23 cellular contexts compared by ENCODE assay signal in genomic region chr1:93827633-93828436, GRCh38. TPM values are rescaled to one million over a fixed set of nuclear protein-coding genes. Genes with fewer than 3 reads are reported as not detected.
DNase-seq lines count a peak whose midpoint lies in the region; ATAC-seq and TF ChIP-seq lines count a peak whose summit lies in the region.
"Had no signal": no experiment of that assay in that cellular context is flagged by ENCODE, and none has a peak within 500 bp of the region (broad histone marks: within the 10 kb centered on the region; RNA-seq: fewer than 3 reads in every experiment).

No MANE protein-coding gene starts in this region.

- H3K9ac ChIP-seq in HCT116 (ENCODE audit: low read length) (no peak overlapping the region), SK-N-SH (no peak overlapping the region)
- H3K9ac ChIP-seq: KMS-11, parathyroid adenoma had no signal

- peak overlapping the region; percentile 39 for H3K4me2 ChIP-seq in HCT116 (ENCODE audit: low read length)
- peak overlapping the region; percentile 38; the same call in 1 of the 2 replicates for H3K4me2 ChIP-seq in SK-N-SH
- H3K4me2 ChIP-seq: KMS-11 had no signal

- H3K27me3 ChIP-seq in HCT116 (ENCODE audit: insufficient read depth, low read length) (no peaks in the 10 kb centered on the region), SK-N-SH (ENCODE audit: insufficient read depth) (no peaks in the 10 kb centered on the region), tibial nerve (no peaks in the 10 kb centered on the region), prostate gland (replicated peaks; ENCODE audit: insufficient read depth) (no peaks in the 10 kb centered on the region)
- H3K27me3 ChIP-seq: adrenal gland, upper lobe of left lung had no signal

- H3K36me3 ChIP-seq in HCT116 (ENCODE audit: control insufficient read depth in 1 of 2, insufficient read depth in 2 of 2, low read length in 2 of 2), result no peaks in the 10 kb centered on the region
- H3K36me3 ChIP-seq in SK-N-SH (replicated peaks in 1 of 2; ENCODE audit: control insufficient read depth in 1 of 2, insufficient read depth in 2 of 2, low read length in 1 of 2), result peaks cover 0 to 2% of the 10 kb centered on the region in 2 experiments
- no peaks in the 10 kb centered on the region for H3K36me3 ChIP-seq in tibial nerve
- H3K36me3 ChIP-seq in prostate gland, result no peaks in the 10 kb centered on the region
- H3K36me3 ChIP-seq: adrenal gland, upper lobe of left lung had no signal

- no peaks in the 10 kb centered on the region for H3F3A ChIP-seq in SK-N-SH (replicated peaks; ENCODE audit: insufficient read depth)

- H2AFZ ChIP-seq in HCT116 (ENCODE audit: low read depth, low read length, poor library complexity, severe bottlenecking) (no peak overlapping the region), SK-N-SH (ENCODE audit: low read depth) (no peak overlapping the region)
- H2AFZ ChIP-seq: parathyroid adenoma had no signal

- no peak for TF ChIP-seq CTCF in HCT116 (IDR thresholded peaks at IDR 0.05 in 2 of 3, conservative IDR thresholded peaks at IDR 0.05 in 1 of 3; ENCODE audit: borderline replicate concordance in 1 of 3, insufficient read depth in 1 of 3, low read depth in 2 of 3, low read length in 2 of 3)
- no peak for TF ChIP-seq CTCF in SK-N-SH (IDR thresholded peaks at IDR 0.05)
- TF ChIP-seq CTCF in osteocyte (IDR thresholded peaks at IDR 0.05), result no peak
- TF ChIP-seq CTCF in tibial nerve (IDR thresholded peaks at IDR 0.05), result no peak
- TF ChIP-seq CTCF in endothelial cell (IDR thresholded peaks at IDR 0.05; ENCODE audit: unreplicated experiment), result no peak
- TF ChIP-seq CTCF in prostate gland (IDR thresholded peaks at IDR 0.05), result no peak

- peaks cover 27% of the 10 kb centered on the region for H3K4me1 Mint-ChIP-seq in osteocyte (ENCODE audit: unreplicated experiment)
- no peaks in the 10 kb centered on the region for H3K4me1 Mint-ChIP-seq in stimulated activated memory B cell treated with anti-CD40 and anti-IgM and Interleukin-4, amounts not matched to agents 10 μg/mL and 1 μg/mL and 100 μg/mL, for 72 hours
- peaks cover 16% of the 10 kb centered on the region for H3K4me1 Mint-ChIP-seq in endothelial cell (ENCODE audit: unreplicated experiment)

- no peak overlapping the region for H3K4me3 ChIP-seq in HCT116 (replicated peaks in 1 of 2; ENCODE audit: low read depth in 1 of 2, low read length in 2 of 2)
- H3K4me3 ChIP-seq in SK-N-SH (ENCODE audit: low read depth in 2 of 2, low read length in 1 of 2), result no peak overlapping the region
- H3K4me3 ChIP-seq in tibial nerve, result no peak overlapping the region
- H3K4me3 ChIP-seq in prostate gland, result no peak overlapping the region
- H3K4me3 ChIP-seq: adrenal gland, upper lobe of left lung had no signal

- 0 out of 4 replicates have a peak, but pooled peaks cover 0 to under 1% of the 10 kb centered on the region in 2 experiments for H3K9me3 ChIP-seq in HCT116 (ENCODE audit: control insufficient read depth in 1 of 2, insufficient read depth in 1 of 2, low read depth in 1 of 2, low read length in 2 of 2)
- 0 out of 2 replicates have a peak, but pooled peaks cover 3% of the 10 kb centered on the region for H3K9me3 ChIP-seq in SK-N-SH
- no peaks in the 10 kb centered on the region for H3K9me3 ChIP-seq in tibial nerve
- H3K9me3 ChIP-seq in prostate gland, result no peaks in the 10 kb centered on the region
- H3K9me3 ChIP-seq: adrenal gland had no signal

- H3K36me3 Mint-ChIP-seq in osteocyte (ENCODE audit: unreplicated experiment), result peaks cover 1% of the 10 kb centered on the region
- peaks cover 19% of the 10 kb centered on the region for H3K36me3 Mint-ChIP-seq in stimulated activated memory B cell treated with anti-CD40 and anti-IgM and Interleukin-4, amounts not matched to agents 10 μg/mL and 1 μg/mL and 100 μg/mL, for 72 hours
- H3K36me3 Mint-ChIP-seq in endothelial cell (ENCODE audit: low read depth, unreplicated experiment), result peaks cover 44% of the 10 kb centered on the region

- no peaks in the 10 kb centered on the region for H3K9me2 ChIP-seq in HCT116 (ENCODE audit: insufficient read depth)
- no peaks in the 10 kb centered on the region for H3K9me2 ChIP-seq in SK-N-SH

- H3K9me3 Mint-ChIP-seq in osteocyte (ENCODE audit: unreplicated experiment) (peaks cover 17% of the 10 kb centered on the region), endothelial cell (ENCODE audit: unreplicated experiment) (peaks cover 11% of the 10 kb centered on the region)
- H3K9me3 Mint-ChIP-seq in stimulated activated memory B cell treated with anti-CD40 and anti-IgM and Interleukin-4, amounts not matched to agents 10 μg/mL and 1 μg/mL and 100 μg/mL, for 72 hours, result peaks cover 5% of the 10 kb centered on the region

- POLR2A ChIA-PET in HCT116 (lab: Charles Lee), result no interaction called here
- POLR2A ChIA-PET in SK-N-SH (lab: Yijun Ruan, JAX), result interaction anchor here (0.9 to 1.3 kb wide), 3 partner anchors 11 to 19 kb away, joined by 3 to 6 read pairs (median 4); no protein-coding TSS in a partner anchor

- intact Hi-C loops in HCT116 (cut with micrococcal nuclease), result no loop called here
- intact Hi-C loops in prostate gland (cut with DNase I), result no loop called here

- TF ChIP-seq EP300 in SK-N-SH (IDR thresholded peaks at IDR 0.05; ENCODE audit: borderline replicate concordance in 1 of 2, low read depth in 1 of 2, low read length in 1 of 2), result no peak
- TF ChIP-seq EP300 in tibial nerve (IDR thresholded peaks at IDR 0.05), result no peak

- H4K20me1 ChIP-seq in HCT116 (ENCODE audit: insufficient read depth) (no peaks in the 10 kb centered on the region), SK-N-SH (ENCODE audit: insufficient read depth) (no peaks in the 10 kb centered on the region)

- no TSS peak for BruUV-seq in HCT116 (replicated peaks; lab: Mats Ljungman, UMichigan)

- RAD21 ChIA-PET in HCT116 (lab: Charles Lee; ENCODE audit: low non-redundant PET in 1 of 2, low total read pairs in 2 of 2, uncharacterized antibody in 2 of 2, unreplicated experiment in 2 of 2), result no interaction called here

- DNase-seq in HCT116 (ENCODE audit: low read depth, low spot score), result no peak
- DNase-seq in SK-N-SH, result no peak
- peak; percentile 40 for DNase-seq in fibroblast of peridontal ligament (ENCODE audit: extremely low read depth)
- no peak for DNase-seq in osteocyte (ENCODE audit: extremely low spot score, unreplicated experiment)
- no peak for DNase-seq in tibial nerve (ENCODE audit: low spot score in 2 of 2)
- no peak for DNase-seq in endothelial cell (ENCODE audit: low spot score)
- DNase-seq in prostate gland (ENCODE audit: low spot score), result no peak
- DNase-seq: activated CD4-positive, CD25-positive, alpha-beta regulatory T cell; activated CD8-positive, alpha-beta memory T cell treated with anti-CD3 and anti-CD28 coated beads for 24 hours; adrenal gland; cerebellar nuclear complex; DMS79; hippocampal formation; left colon; NCI-H1105 treated with DMSO at 0.1 percent for 48 hours; NCI-H774; RPMI8226; stimulated activated naive CD4-positive, alpha-beta T cell; T-helper 17 cell; upper lobe of left lung had no signal

- CTCF ChIA-PET in HCT116 (lab: Charles Lee) (interaction anchor here (0.9 to 1.2 kb wide), 3 partner anchors 14 to 198 kb away, joined by 3 to 6 read pairs (median 3); no protein-coding TSS in a partner anchor), SK-N-SH (lab: Yijun Ruan, JAX) (interaction anchor here (0.8 to 8.8 kb wide), 9 partner anchors 12 to 523 kb away, joined by 3 to 69 read pairs (median 9); partner anchors contain the start of gene GCLM)

- H3K4me1 ChIP-seq in HCT116 (ENCODE audit: control insufficient read depth in 1 of 2, insufficient read depth in 2 of 2, low read length in 2 of 2) (peaks cover 0 to 26% of the 10 kb centered on the region in 2 experiments), SK-N-SH (ENCODE audit: control insufficient read depth in 1 of 2, insufficient read depth in 2 of 2, low read depth in 1 of 2, low read length in 1 of 2) (peaks cover 7 to 51% of the 10 kb centered on the region in 2 experiments; a peak in 3 of 4 replicates), tibial nerve (no peaks in the 10 kb centered on the region), prostate gland (replicated peaks) (no peaks in the 10 kb centered on the region)
- H3K4me1 ChIP-seq: adrenal gland, parathyroid adenoma, upper lobe of left lung had no signal

- TF ChIP-seq POLR2A in HCT116 (IDR thresholded peaks at IDR 0.05; ENCODE audit: borderline replicate concordance, extremely low read depth, insufficient read depth, insufficient read length) (no peak), tibial nerve (IDR thresholded peaks at IDR 0.05) (no peak), prostate gland (IDR thresholded peaks at IDR 0.05) (no peak)

- ATAC-seq in HCT116, result peak; percentile 63
- no peak for ATAC-seq in stimulated activated memory B cell treated with anti-CD40 and anti-IgM and Interleukin-4, amounts not matched to agents 10 μg/mL and 1 μg/mL and 100 μg/mL, for 72 hours
- ATAC-seq: left colon, T-helper 17 cell had no signal

- TF ChIP-seq RAD21 in HCT116 (IDR thresholded peaks at IDR 0.05; ENCODE audit: low read depth) (no peak), SK-N-SH (IDR thresholded peaks at IDR 0.05; ENCODE audit: low read length) (no peak)

- 79% methylated on average over 3 of the region's 3 CpGs for WGBS in SK-N-SH (ENCODE audit: low lambda C conversion rate)
- 79 to 82% methylated on average over 3 of the region's 3 CpGs for WGBS in tibial nerve, 2 donors
- 93% methylated on average over 3 of the region's 3 CpGs for WGBS in prostate gland

- H3K27ac Mint-ChIP-seq in osteocyte (ENCODE audit: unreplicated experiment) (peak overlapping the region; percentile 42), endothelial cell (ENCODE audit: unreplicated experiment) (no peak overlapping the region)
- no peak overlapping the region for H3K27ac Mint-ChIP-seq in stimulated activated memory B cell treated with anti-CD40 and anti-IgM and Interleukin-4, amounts not matched to agents 10 μg/mL and 1 μg/mL and 100 μg/mL, for 72 hours
- H3K27ac Mint-ChIP-seq: T-helper 17 cell had no signal

- H3K4me3 Mint-ChIP-seq in osteocyte (ENCODE audit: unreplicated experiment), result no peak overlapping the region
- H3K4me3 Mint-ChIP-seq in stimulated activated memory B cell treated with anti-CD40 and anti-IgM and Interleukin-4, amounts not matched to agents 10 μg/mL and 1 μg/mL and 100 μg/mL, for 72 hours, result no peak overlapping the region
- no peak overlapping the region for H3K4me3 Mint-ChIP-seq in endothelial cell (ENCODE audit: unreplicated experiment)
- H3K4me3 Mint-ChIP-seq: T-helper 17 cell had no signal

- H3K27me3 Mint-ChIP-seq in osteocyte (ENCODE audit: unreplicated experiment) (no peaks in the 10 kb centered on the region), endothelial cell (ENCODE audit: unreplicated experiment) (peaks cover 12% of the 10 kb centered on the region)
- no peaks in the 10 kb centered on the region for H3K27me3 Mint-ChIP-seq in stimulated activated memory B cell treated with anti-CD40 and anti-IgM and Interleukin-4, amounts not matched to agents 10 μg/mL and 1 μg/mL and 100 μg/mL, for 72 hours

- H3K27ac ChIP-seq in HCT116 (ENCODE audit: low read depth, low read length) (no peak overlapping the region), SK-N-SH (ENCODE audit: low read depth in 2 of 2, low read length in 1 of 2) (peak overlapping the region; percentile 60 to 96), tibial nerve (no peak overlapping the region), prostate gland (no peak overlapping the region)
- H3K27ac ChIP-seq: adrenal gland, KMS-11, parathyroid adenoma, upper lobe of left lung had no signal

- H3K79me2 ChIP-seq in HCT116 (ENCODE audit: insufficient read depth, low read length), result no peaks in the 10 kb centered on the region
- no peaks in the 10 kb centered on the region for H3K79me2 ChIP-seq in SK-N-SH (ENCODE audit: insufficient read depth)
- H3K79me2 ChIP-seq: parathyroid adenoma had no signal

RNA-seq across cellular contexts. Expression of gene DNTTIP2, which starts 51.2 kb away (rescaled TPM):
- total RNA-seq in HCT116 (2021; ENCODE audit: unreplicated experiment), result 66.1 TPM
- polyA plus RNA-seq in HCT116 (2012), result 17.3 and 21.1 TPM in 2 replicates
- 9.6 and 13.1 TPM in 2 replicates for polyA plus RNA-seq in SK-N-SH (2012; rRNA removed)
- 16.6 and 25.8 TPM in 2 replicates for polyA plus RNA-seq in SK-N-SH (2012; cell fraction: cytosol; rRNA removed)
- polyA plus RNA-seq in SK-N-SH (2012; cell fraction: nucleus; rRNA removed), result 10.3 and 18.0 TPM in 2 replicates
- 48.0 and 49.4 TPM in 2 replicates for total RNA-seq in osteocyte
- 10 to 100 TPM; 11.8 to 36.5 (median 21.3) TPM for total RNA-seq in tibial nerve
- total RNA-seq in endothelial cell (ENCODE audit: unreplicated experiment), result 61.8 TPM
- 10 to 100 TPM; 15.9 to 26.1 TPM for total RNA-seq in prostate gland

Comparison
In these comparisons a context has a peak if more than half of its experiments do, and no peak if none do; other contexts are left out.
1. H3K27ac ChIP-seq: peak in SK-N-SH (2 of 2); none in HCT116 (single experiment), tibial nerve (0 of 4) and prostate gland (0 of 2).